8 cellular contexts compared by ENCODE assay signal in the genomic region with DNA sequence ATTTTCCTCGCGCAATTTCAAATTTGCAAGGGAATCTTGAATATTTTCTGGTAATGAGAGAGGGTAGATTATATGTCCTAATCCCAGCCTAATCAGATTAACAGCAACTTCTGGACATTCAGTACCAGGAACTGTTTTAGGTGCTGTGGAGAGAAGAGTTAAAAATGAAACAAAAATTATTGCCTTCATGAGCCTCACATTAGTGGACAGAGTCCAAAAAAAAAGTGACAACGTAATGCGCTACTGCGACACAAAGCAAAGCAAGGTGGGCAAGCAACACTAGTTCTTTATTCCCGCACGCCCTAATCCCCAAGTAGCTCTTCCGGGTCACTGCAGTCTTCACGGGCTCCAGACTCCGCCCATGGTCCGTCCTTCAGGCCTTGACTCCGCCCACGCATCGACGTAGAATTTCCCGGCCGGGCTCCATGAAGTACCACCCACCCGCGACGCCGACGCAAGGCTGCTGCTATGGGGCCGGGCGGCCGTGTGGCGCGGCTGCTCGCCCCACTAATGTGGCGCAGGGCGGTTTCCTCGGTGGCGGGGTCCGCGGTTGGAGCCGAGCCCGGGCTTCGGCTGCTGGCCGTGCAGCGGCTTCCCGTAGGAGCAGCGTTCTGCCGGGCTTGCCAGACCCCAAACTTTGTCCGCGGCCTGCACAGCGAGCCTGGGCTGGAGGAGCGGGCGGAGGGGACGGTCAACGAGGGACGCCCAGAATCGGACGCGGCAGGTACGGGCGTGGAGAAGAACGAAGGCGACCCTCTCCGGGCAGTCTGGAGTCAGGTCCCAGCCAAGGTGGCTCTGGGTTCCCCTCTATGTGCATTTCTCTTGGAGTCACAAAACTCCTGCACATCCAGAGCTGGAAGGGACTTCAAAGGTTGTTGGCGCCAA. TPM values are rescaled to one million over a fixed set of nuclear protein-coding genes. Genes with fewer than 3 reads are reported as not detected.
DNase-seq lines count a peak whose midpoint lies in the region; ATAC-seq and TF ChIP-seq lines count a peak whose summit lies in the region.

Gene MALSU1, plus strand, starts transcription at position 455 of the 885 bp plus-strand sequence. Its CDS starts 14 bp downstream, at position 469.

- peak; percentile 95 for DNase-seq in NCI-H774 (lab: John Stamatoyannopoulos, UW)
- DNase-seq in activated CD4-positive, alpha-beta T cell treated with anti-CD3 and anti-CD28 coated beads, Interleukin-2, amount 50 U/mL, for 4 hours = peak; percentile 96 to 97
- DNase-seq in dermis blood vessel endothelial cell = peak; percentile 99
- DNase-seq in left lung = peak; percentile 98 to 99
- peak; percentile 98 for DNase-seq in stimulated activated CD4-positive, alpha-beta T cell treated with anti-CD3 and anti-CD28 coated beads, Interleukin-2, amount 100 ng/mL, for 48 hours

- no peaks in the 10 kb centered on the region for H3K9me3 ChIP-seq in left lung

- peaks cover 14 to 43% of the 10 kb centered on the region in 2 donors for H3K4me1 ChIP-seq in left lung

- peak within 1 kb of the TSS; percentile 75 to 92 for H3K4me3 ChIP-seq in left lung

- peak within 1 kb of the TSS; percentile 82 for H3K27ac ChIP-seq in C4-2B
- H3K27ac ChIP-seq in left lung = peak within 1 kb of the TSS; percentile 80 to 86

- intact Hi-C loops in left lung (cut with DNase I) = no loop called here

- no peaks in the 10 kb centered on the region for H3K27me3 ChIP-seq in left lung

- TF ChIP-seq CTCF in C4-2B (conservative IDR thresholded peaks at IDR 0.05) (no peak), left lung (IDR thresholded peaks at IDR 0.05) (no peak)

- ATAC-seq in GM19395 (IDR thresholded peaks at IDR 0.05; ENCODE audit: unreplicated experiment) (peak; percentile 99), HG03565 (IDR thresholded peaks at IDR 0.05; ENCODE audit: unreplicated experiment) (peak; percentile 97), left lung (peak; percentile 99)

- peaks cover 0 to 19% of the 10 kb centered on the region in 2 donors for H3K36me3 ChIP-seq in left lung

RNA-seq across cellular contexts. Expression of gene MALSU1, which starts in this region (rescaled TPM):
- total RNA-seq in dermis blood vessel endothelial cell = 57.7 and 72.7 TPM in 2 replicates
- total RNA-seq in left lung = 10 to 100 TPM; 47.4 to 47.7 TPM

Comparison
In these comparisons a context has a peak if more than half of its experiments do, and no peak if none do; other contexts are left out.
1. Peak in every context shown above with its lines: DNase-seq, ATAC-seq, H3K4me3 ChIP-seq and H3K27ac ChIP-seq.